ENCODE assay signal across 18 cellular contexts in the genomic region with DNA sequence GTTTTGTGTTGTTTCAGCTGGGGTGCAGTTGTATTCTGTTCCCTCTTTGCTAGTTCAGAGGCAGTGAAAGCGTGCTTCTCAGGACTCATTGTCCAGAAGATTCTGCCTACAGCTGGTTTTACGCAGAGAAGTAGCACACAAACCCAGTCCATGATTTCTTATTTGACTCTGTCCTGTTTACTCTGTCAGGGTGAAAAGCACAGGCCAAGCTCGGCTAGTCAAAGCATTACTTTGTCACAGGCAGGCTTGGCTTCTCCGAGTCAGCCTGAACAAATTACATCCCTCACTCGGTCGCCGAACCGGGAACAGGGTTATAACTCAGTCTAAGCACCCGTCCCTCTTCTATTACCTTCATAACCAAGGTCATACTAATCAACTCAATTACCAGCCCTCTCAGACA.
"Had no signal": no experiment of that assay in that cellular context is flagged by ENCODE, and none has a peak within 500 bp of the region (broad histone marks: within the 10 kb centered on the region; RNA-seq: fewer than 3 reads in every experiment).

No MANE protein-coding gene starts in this region.

- H3K9me3 ChIP-seq: ovary, upper lobe of left lung had no signal

- H3K27me3 ChIP-seq: brain microvascular endothelial cell, esophagus muscularis mucosa, hepatocyte, ovary, upper lobe of left lung had no signal

- H3K27ac ChIP-seq: brain microvascular endothelial cell, coronary artery, esophagus muscularis mucosa, hepatocyte, ovary, skin epidermis, upper lobe of left lung had no signal

- H3K4me3 Mint-ChIP-seq: central memory CD8-positive, alpha-beta T cell; neural crest cell had no signal

- H3K79me2 ChIP-seq: hepatocyte had no signal

- H3K4me3 ChIP-seq: coronary artery, esophagus muscularis mucosa, hepatocyte, ovary, skin epidermis, upper lobe of left lung had no signal

- DNase-seq: activated naive CD4-positive, alpha-beta T cell; anterior cingulate cortex; brain microvascular endothelial cell; kidney; ovary; stimulated activated CD4-positive, alpha-beta T cell treated with anti-CD3 and anti-CD28 coated beads, Interleukin-15, amount 100 ng/mL, for 24 hours; stimulated activated CD4-positive, alpha-beta T cell treated with anti-CD3 and anti-CD28 coated beads, Interleukin-4, amount 100 ng/mL, for 1 hour; stimulated activated naive CD4-positive, alpha-beta T cell; SW 1271; upper lobe of left lung had no signal

- H2AFZ ChIP-seq: hepatocyte had no signal

- H3K27me3 Mint-ChIP-seq: central memory CD8-positive, alpha-beta T cell had no signal

- H3K36me3 ChIP-seq: brain microvascular endothelial cell, esophagus muscularis mucosa, ovary, upper lobe of left lung had no signal

- ATAC-seq: activated CD4-positive, CD25-positive, alpha-beta regulatory T cell treated with anti-CD3 and anti-CD28 coated beads, Interleukin-2, amount 50 U/mL, for 24 hours had no signal

- FAIRE-seq: kidney had no signal

- H3K4me2 ChIP-seq: hepatocyte had no signal

- H3K27ac Mint-ChIP-seq: activated T-helper 1 cell treated with anti-CD3 and anti-CD28 coated beads, Interleukin-12 subunit alpha, Interleukin-12 subunit beta, Interleukin-2, Interleukin-4 antibody, amounts not matched to agents 30 ng/mL and 10 ng/mL and 1 ng/mL, durations not matched to agents 14 hours and 24 hours and 36 hours had no signal
